In the genomic region with DNA sequence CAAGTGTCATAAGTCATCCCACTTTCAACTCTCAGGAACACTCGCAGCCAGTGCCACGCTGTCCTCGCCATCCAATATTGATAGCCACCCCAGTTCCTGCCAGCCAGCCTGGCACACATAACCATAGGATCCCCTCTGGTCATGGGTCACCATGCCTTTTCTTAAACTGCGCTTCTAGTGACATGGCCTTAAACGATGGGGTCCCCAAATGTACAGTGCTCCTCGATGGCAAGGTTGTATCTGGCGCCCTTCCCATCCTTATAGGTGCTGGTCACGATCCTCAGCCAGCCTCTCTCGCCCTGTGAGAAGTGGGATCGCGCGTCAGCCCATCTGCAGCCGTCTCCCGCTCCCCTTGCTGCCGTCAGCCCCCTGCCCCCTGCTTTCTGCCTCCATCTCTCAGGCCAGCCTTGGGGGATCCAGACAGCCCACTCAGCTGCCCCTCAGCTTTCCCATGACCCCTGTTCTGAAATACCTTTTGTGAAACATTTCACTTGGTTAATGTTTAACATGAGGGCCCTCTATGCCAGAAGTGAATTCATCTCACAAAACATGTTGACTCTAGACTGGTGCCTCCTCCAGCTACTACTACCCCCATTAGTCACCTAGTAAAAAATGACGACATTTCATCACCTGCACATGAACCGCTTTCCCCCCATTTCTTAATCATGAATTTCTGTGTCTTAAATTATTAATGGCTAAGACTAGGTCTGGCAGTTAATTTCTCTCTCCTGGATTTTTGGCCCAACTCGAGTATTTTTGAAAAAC, we compare ENCODE assay signal across 1 cellular context.
TF ChIP-seq lines count a peak whose summit lies in the region.

No MANE protein-coding gene starts in this region.

TF ChIP-seq in endothelial cell of umbilical vein, 7 proteins besides CTCF, POLR2A, EP300 and RAD21:
- TF ChIP-seq, protein P1, sequence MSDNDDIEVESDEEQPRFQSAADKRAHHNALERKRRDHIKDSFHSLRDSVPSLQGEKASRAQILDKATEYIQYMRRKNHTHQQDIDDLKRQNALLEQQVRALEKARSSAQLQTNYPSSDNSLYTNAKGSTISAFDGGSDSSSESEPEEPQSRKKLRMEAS (IDR thresholded peaks at IDR 0.05; ENCODE audit: insufficient read depth, insufficient read length): no peak
- TF ChIP-seq MYC (IDR thresholded peaks at IDR 0.05; ENCODE audit: low read depth, low read length) (no peak), FOS (IDR thresholded peaks at IDR 0.05; ENCODE audit: borderline replicate concordance, insufficient read depth, low read length) (no peak), GATA2 (IDR thresholded peaks at IDR 0.05; ENCODE audit: insufficient read depth, insufficient read length, low read depth, low read length) (no peak), JUN (IDR thresholded peaks at IDR 0.05; ENCODE audit: borderline replicate concordance, insufficient read depth, insufficient read length, low read depth) (no peak)
